Comparison of ENCODE assay signal across 11 cellular contexts in genomic region chr19:38551450-38551813, GRCh38.
A peak's percentile ranks its signal among the peaks of the same experiment; 100 is the strongest.
DNase-seq lines count a peak whose midpoint lies in the region; ATAC-seq and TF ChIP-seq lines count a peak whose summit lies in the region.
"Had no signal": no experiment of that assay in that cellular context is flagged by ENCODE, and none has a peak within 500 bp of the region (broad histone marks: within the 10 kb centered on the region; RNA-seq: fewer than 3 reads in every experiment).

No MANE protein-coding gene starts in this region.

- H3K36me3 Mint-ChIP-seq in CD8-positive, alpha-beta T cell = no peaks in the 10 kb centered on the region
- H3K36me3 Mint-ChIP-seq in T-cell (no peaks in the 10 kb centered on the region), endothelial cell (ENCODE audit: low read depth, unreplicated experiment) (peaks cover 4% of the 10 kb centered on the region), Calu3 (ENCODE audit: insufficient read depth, unreplicated experiment) (no peaks in the 10 kb centered on the region)

- BruUV-seq in Calu3 (replicated peaks; lab: Mats Ljungman, UMichigan) = no TSS peak

- no peaks in the 10 kb centered on the region for H3K27me3 Mint-ChIP-seq in CD8-positive, alpha-beta T cell (ENCODE audit: low read depth)
- H3K27me3 Mint-ChIP-seq in T-cell (peaks cover 0 to 14% of the 10 kb centered on the region in 2 donors), endothelial cell (ENCODE audit: unreplicated experiment) (no peaks in the 10 kb centered on the region), Calu3 (ENCODE audit: unreplicated experiment) (peaks cover 30% of the 10 kb centered on the region)

- peak in 1 of 7 experiments; percentile 36 for DNase-seq in CD8-positive, alpha-beta T cell
- DNase-seq in GM20000 (ENCODE audit: low spot score) (peak; percentile 75), T-cell (no peak), mucosa of descending colon (peak in 1 of 3 donors; percentile 30), foreskin keratinocyte (no peak), endothelial cell (ENCODE audit: low spot score) (no peak), NCI-H526 treated with DMSO at 0.1 percent for 48 hours (lab: John Stamatoyannopoulos, UW) (no peak), Calu3 (no peak)
- DNase-seq: Caco-2, MM.1S had no signal

- no peak overlapping the region for H3K27ac ChIP-seq in CD8-positive, alpha-beta T cell (ENCODE audit: low read depth, low read length)
- H3K27ac ChIP-seq in foreskin keratinocyte = no peak overlapping the region
- H3K27ac ChIP-seq: VCaP had no signal

- H3K9me3 ChIP-seq in CD8-positive, alpha-beta T cell (ENCODE audit: low read length) = no peaks in the 10 kb centered on the region
- no peaks in the 10 kb centered on the region for H3K9me3 ChIP-seq in mucosa of descending colon
- H3K9me3 ChIP-seq: Caco-2 had no signal

- no peaks in the 10 kb centered on the region for H3K36me3 ChIP-seq in CD8-positive, alpha-beta T cell (ENCODE audit: insufficient read depth, low read length)
- H3K36me3 ChIP-seq in mucosa of descending colon (ENCODE audit: low read depth) = no peaks in the 10 kb centered on the region

- peak overlapping the region; percentile 73 for H3K27ac Mint-ChIP-seq in CD8-positive, alpha-beta T cell
- peak overlapping the region; percentile 12 to 29 for H3K27ac Mint-ChIP-seq in T-cell
- H3K27ac Mint-ChIP-seq in endothelial cell (ENCODE audit: unreplicated experiment) = no peak overlapping the region
- no peak overlapping the region for H3K27ac Mint-ChIP-seq in Calu3 (ENCODE audit: unreplicated experiment)

- H3K4me3 Mint-ChIP-seq in CD8-positive, alpha-beta T cell = no peak overlapping the region
- H3K4me3 Mint-ChIP-seq in T-cell = peak overlapping the region in 1 of 3 donors; percentile 9
- H3K4me3 Mint-ChIP-seq in endothelial cell (ENCODE audit: unreplicated experiment) = no peak overlapping the region
- no peak overlapping the region for H3K4me3 Mint-ChIP-seq in Calu3 (ENCODE audit: low read depth, unreplicated experiment)

- peak; percentile 49 for ATAC-seq in CD8-positive, alpha-beta T cell
- peak in 1 of 4 experiments; percentile 16 for ATAC-seq in T-cell (replicated peaks in 1 of 4)
- peak; percentile 27 for ATAC-seq in mucosa of descending colon
- ATAC-seq in foreskin keratinocyte = no peak

- no peak for TF ChIP-seq CTCF in CD8-positive, alpha-beta T cell (IDR thresholded peaks at IDR 0.05)
- no peak for TF ChIP-seq CTCF in GM20000 (IDR thresholded peaks at IDR 0.05; ENCODE audit: extremely low read depth, missing control alignments)
- no peak for TF ChIP-seq CTCF in mucosa of descending colon (IDR thresholded peaks at IDR 0.05)
- TF ChIP-seq CTCF in foreskin keratinocyte (conservative IDR thresholded peaks at IDR 0.05) = no peak
- no peak for TF ChIP-seq CTCF in endothelial cell (IDR thresholded peaks at IDR 0.05; ENCODE audit: unreplicated experiment)
- TF ChIP-seq CTCF in Calu3 (IDR thresholded peaks at IDR 0.05; ENCODE audit: unreplicated experiment) = no peak

- H3K4me3 ChIP-seq in CD8-positive, alpha-beta T cell (ENCODE audit: low read depth, low read length) = no peak overlapping the region
- no peak overlapping the region for H3K4me3 ChIP-seq in mucosa of descending colon

- POLR2A ChIA-PET in CD8-positive, alpha-beta T cell (lab: Charles Lee) = no interaction called here
- POLR2A ChIA-PET in T-cell (lab: Charles Lee) = no interaction called here

- H3K4me1 Mint-ChIP-seq in CD8-positive, alpha-beta T cell (ENCODE audit: low read depth) = peaks cover 26% of the 10 kb centered on the region
- peaks cover 13 to 31% (median 26%) of the 10 kb centered on the region in 3 donors for H3K4me1 Mint-ChIP-seq in T-cell
- H3K4me1 Mint-ChIP-seq in endothelial cell (ENCODE audit: unreplicated experiment) = no peaks in the 10 kb centered on the region
- no peaks in the 10 kb centered on the region for H3K4me1 Mint-ChIP-seq in Calu3 (ENCODE audit: low read depth, unreplicated experiment)

- intact Hi-C loops in CD8-positive, alpha-beta T cell (cut with DNase I, micrococcal nuclease) = no loop called here
- intact Hi-C loops in mucosa of descending colon (cut with DNase I, micrococcal nuclease) (no loop called here), Calu3 (cut with micrococcal nuclease; ENCODE audit: unreplicated experiment) (no loop called here)

- no peaks in the 10 kb centered on the region for H3K9me3 Mint-ChIP-seq in CD8-positive, alpha-beta T cell
- no peaks in the 10 kb centered on the region for H3K9me3 Mint-ChIP-seq in T-cell
- no peaks in the 10 kb centered on the region for H3K9me3 Mint-ChIP-seq in endothelial cell (ENCODE audit: unreplicated experiment)
- H3K9me3 Mint-ChIP-seq in Calu3 (ENCODE audit: low read depth, unreplicated experiment) = no peaks in the 10 kb centered on the region

- CTCF ChIA-PET in CD8-positive, alpha-beta T cell (lab: Charles Lee) = interaction anchor here (0.8 to 2.1 kb wide), 3 partner anchors 54 to 148 kb away, joined by 3 to 14 read pairs (median 4); no protein-coding TSS in a partner anchor
- CTCF ChIA-PET in T-cell (lab: Charles Lee) (no interaction called here), Calu3 (lab: Charles Lee) (no interaction called here)

- no peaks in the 10 kb centered on the region for H3K27me3 ChIP-seq in CD8-positive, alpha-beta T cell (ENCODE audit: insufficient read depth, low read length)
- no peaks in the 10 kb centered on the region for H3K27me3 ChIP-seq in foreskin keratinocyte

- H3K4me1 ChIP-seq in CD8-positive, alpha-beta T cell (ENCODE audit: insufficient read depth, low read length) = peaks cover 4% of the 10 kb centered on the region
- no peaks in the 10 kb centered on the region for H3K4me1 ChIP-seq in mucosa of descending colon (ENCODE audit: low read depth)
- no peaks in the 10 kb centered on the region for H3K4me1 ChIP-seq in foreskin keratinocyte
- H3K4me1 ChIP-seq: Caco-2 had no signal

Comparison
In these comparisons a context has a peak if more than half of its experiments do, and no peak if none do; other contexts are left out.
1. H3K27ac Mint-ChIP-seq: peak in CD8-positive, alpha-beta T cell (single experiment) and T-cell (2 of 2); none in endothelial cell (single experiment) and Calu3 (single experiment).